ENCODE assay signal across 26 cellular contexts in the genomic region with DNA sequence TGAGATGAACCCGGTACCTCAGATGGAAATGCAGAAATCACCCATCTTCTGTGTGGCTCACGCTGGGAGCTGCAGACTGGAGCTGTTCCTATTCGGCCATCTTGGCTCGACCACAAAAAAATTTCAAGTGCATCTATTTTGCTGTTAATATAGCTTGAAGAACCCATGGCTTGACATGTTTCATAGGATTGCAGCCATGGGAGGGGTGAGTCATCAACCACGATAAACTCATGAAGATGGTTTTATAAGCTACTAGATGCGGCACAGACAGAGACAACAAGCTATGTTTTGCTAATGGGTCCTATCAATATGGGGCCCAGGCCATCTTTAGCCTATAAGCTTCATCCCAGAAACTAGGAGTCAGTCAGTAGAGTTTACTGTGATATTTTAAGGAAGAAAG.
DNase-seq lines count a peak whose midpoint lies in the region; ATAC-seq and TF ChIP-seq lines count a peak whose summit lies in the region.
"Had no signal": no experiment of that assay in that cellular context is flagged by ENCODE, and none has a peak within 500 bp of the region (broad histone marks: within the 10 kb centered on the region; RNA-seq: fewer than 3 reads in every experiment).

No MANE protein-coding gene starts in this region.

- TF ChIP-seq POLR2A in NB4 (IDR thresholded peaks at IDR 0.05; ENCODE audit: extremely low read depth, insufficient read length) = no peak

- no peaks in the 10 kb centered on the region for H3K36me3 Mint-ChIP-seq in activated CD4-positive, alpha-beta T cell treated with anti-CD3 and anti-CD28 coated beads for 36 hours (ENCODE audit: low read depth)
- H3K36me3 Mint-ChIP-seq: type B pancreatic cell had no signal

- no peaks in the 10 kb centered on the region for H3K9me3 Mint-ChIP-seq in activated CD4-positive, alpha-beta T cell treated with anti-CD3 and anti-CD28 coated beads for 36 hours (ENCODE audit: low read depth)
- H3K9me3 Mint-ChIP-seq: activated T-cell treated with anti-CD3 and anti-CD28 coated beads, Interleukin-2, amount 50 U/mL, for 4 hours; type B pancreatic cell had no signal

- H3K4me1 ChIP-seq in SK-N-SH (ENCODE audit: control insufficient read depth in 1 of 2, insufficient read depth in 2 of 2, low read depth in 1 of 2, low read length in 1 of 2) = peaks cover 0 to 21% of the 10 kb centered on the region in 2 experiments; a peak in 3 of 4 replicates
- H3K4me1 ChIP-seq: BE2C had no signal

- H3K4me2 ChIP-seq in SK-N-SH = no peak overlapping the region

- H3K4me3 Mint-ChIP-seq in activated CD4-positive, alpha-beta T cell treated with anti-CD3 and anti-CD28 coated beads for 36 hours = no peak overlapping the region
- H3K4me3 Mint-ChIP-seq: activated T-cell treated with anti-CD3 and anti-CD28 coated beads, Interleukin-2, amount 50 U/mL, for 4 hours; type B pancreatic cell; WTC11 had no signal

- no peaks in the 10 kb centered on the region for H3K9me2 ChIP-seq in SK-N-SH

- H3K4me3 ChIP-seq in NB4 (ENCODE audit: low read depth, low read length) (no peak overlapping the region), choroid plexus epithelial cell (ENCODE audit: low read depth, low read length) (no peak overlapping the region), SK-N-SH (ENCODE audit: low read depth in 2 of 2, low read length in 1 of 2) (no peak overlapping the region)
- H3K4me3 ChIP-seq: ascending aorta, lower lobe of right lung, SJSA1 had no signal

- TF ChIP-seq RAD21 in SK-N-SH (IDR thresholded peaks at IDR 0.05; ENCODE audit: low read length) = no peak

- POLR2A ChIA-PET in activated CD4-positive, alpha-beta T cell treated with anti-CD3 and anti-CD28 coated beads for 36 hours (lab: Charles Lee) = no interaction called here
- POLR2A ChIA-PET in SK-N-SH (lab: Yijun Ruan, JAX) = no interaction called here

- no peak for TF ChIP-seq CTCF in NB4 (IDR thresholded peaks at IDR 0.05; ENCODE audit: low read depth, low read length)
- no peak for TF ChIP-seq CTCF in choroid plexus epithelial cell (conservative IDR thresholded peaks at IDR 0.05; ENCODE audit: low read depth, low read length)
- no peak for TF ChIP-seq CTCF in SK-N-SH (IDR thresholded peaks at IDR 0.05)

- CTCF ChIA-PET in activated CD4-positive, alpha-beta T cell treated with anti-CD3 and anti-CD28 coated beads for 36 hours (lab: Charles Lee) = interaction anchor here (0.6 to 1.1 kb wide), 3 partner anchors 41 to 281 kb away, joined by 3 read pairs; no protein-coding TSS in a partner anchor
- CTCF ChIA-PET in SK-N-SH (lab: Yijun Ruan, JAX) = interaction anchor here (0.6 to 0.7 kb wide), 2 partner anchors 43 to 210 kb away, joined by 3 read pairs; no protein-coding TSS in a partner anchor

- H3K27ac ChIP-seq in SK-N-SH (ENCODE audit: low read depth in 2 of 2, low read length in 1 of 2) = no peak overlapping the region
- H3K27ac ChIP-seq: ascending aorta, lower lobe of right lung, SJSA1 had no signal

- no peak overlapping the region for H3K9ac ChIP-seq in SK-N-SH

- H3K79me2 ChIP-seq in SK-N-SH (ENCODE audit: insufficient read depth) = no peaks in the 10 kb centered on the region

- peak; percentile 46 for DNase-seq in activated CD4-positive, alpha-beta T cell treated with anti-CD3 and anti-CD28 coated beads for 36 hours
- no peak for DNase-seq in activated CD4-positive, alpha-beta T cell treated with anti-CD3 and anti-CD28 coated beads for 4 hours
- DNase-seq in NB4 (ENCODE audit: low read depth) (peak; percentile 11), choroid plexus epithelial cell (ENCODE audit: low read depth) (peak; percentile 68), kidney tubule cell (ENCODE audit: low spot score) (peak; percentile 18), SK-N-SH (no peak)
- DNase-seq: 8988T; activated CD8-positive, alpha-beta memory T cell treated with anti-CD3 and anti-CD28 coated beads for 24 hours; activated naive CD4-positive, alpha-beta T cell treated with Interleukin-2 at 50 U/mL for 16 hours; activated T-cell treated with anti-CD3 and anti-CD28 coated beads, Interleukin-2, amount 50 U/mL, for 4 hours; BE2C; COR-L47; foreskin melanocyte; hippocampal formation; lower lobe of right lung; NCI-H1048; NCI-H187 treated with DMSO at 0.1 percent for 48 hours; NCI-H2227 treated with DMSO at 0.1 percent for 48 hours; NCI-H748 treated with DMSO at 0.1 percent for 48 hours; small intestine had no signal

- H3K36me3 ChIP-seq in SK-N-SH (replicated peaks in 1 of 2; ENCODE audit: control insufficient read depth in 1 of 2, insufficient read depth in 2 of 2, low read length in 1 of 2) = no peaks in the 10 kb centered on the region
- H3K36me3 ChIP-seq: ascending aorta, BE2C, lower lobe of right lung, SJSA1 had no signal

- H2AFZ ChIP-seq in SK-N-SH (ENCODE audit: low read depth) = no peak overlapping the region

- no peaks in the 10 kb centered on the region for H3K27me3 Mint-ChIP-seq in activated CD4-positive, alpha-beta T cell treated with anti-CD3 and anti-CD28 coated beads for 36 hours
- H3K27me3 Mint-ChIP-seq: type B pancreatic cell had no signal

- H3F3A ChIP-seq in SK-N-SH (replicated peaks; ENCODE audit: insufficient read depth) = peaks cover 31% of the 10 kb centered on the region

- 80% methylated on average over 3 of the region's 6 CpGs for WGBS in SK-N-SH (ENCODE audit: low lambda C conversion rate)

- no peaks in the 10 kb centered on the region for H3K9me3 ChIP-seq in SK-N-SH
- H3K9me3 ChIP-seq: ascending aorta, BE2C, lower lobe of right lung, SJSA1 had no signal

- H3K27ac Mint-ChIP-seq in activated CD4-positive, alpha-beta T cell treated with anti-CD3 and anti-CD28 coated beads for 36 hours = no peak overlapping the region
- H3K27ac Mint-ChIP-seq: type B pancreatic cell, WTC11 had no signal

- TF ChIP-seq EP300 in SK-N-SH (IDR thresholded peaks at IDR 0.05; ENCODE audit: borderline replicate concordance in 1 of 2, low read depth in 1 of 2, low read length in 1 of 2) = no peak

- H4K20me1 ChIP-seq in SK-N-SH (ENCODE audit: insufficient read depth) = no peaks in the 10 kb centered on the region

- no peaks in the 10 kb centered on the region for H3K27me3 ChIP-seq in SK-N-SH (ENCODE audit: insufficient read depth)
- H3K27me3 ChIP-seq: ascending aorta, BE2C, SJSA1 had no signal

- intact Hi-C loops in activated CD4-positive, alpha-beta T cell treated with anti-CD3 and anti-CD28 coated beads for 36 hours (cut with DNase I, micrococcal nuclease) = loop anchor here in 1 of 2 experiments (1.0 kb wide), 1 partner anchor 90 kb away; no protein-coding TSS in a partner anchor

- no peak for ATAC-seq in activated CD4-positive, alpha-beta T cell treated with anti-CD3 and anti-CD28 coated beads for 36 hours
- ATAC-seq in HG02981 (IDR thresholded peaks at IDR 0.05; ENCODE audit: unreplicated experiment) = no peak
- ATAC-seq in GM19452 (IDR thresholded peaks at IDR 0.05; ENCODE audit: unreplicated experiment) = no peak
- ATAC-seq: activated T-cell treated with anti-CD3 and anti-CD28 coated beads, Interleukin-2, amount 50 U/mL, for 4 hours; lower lobe of right lung; WTC11 had no signal

- peaks cover 22% of the 10 kb centered on the region for H3K4me1 Mint-ChIP-seq in activated CD4-positive, alpha-beta T cell treated with anti-CD3 and anti-CD28 coated beads for 36 hours
- H3K4me1 Mint-ChIP-seq: WTC11 had no signal

TF ChIP-seq in SK-N-SH, 30 proteins besides CTCF, POLR2A, EP300 and RAD21:
- TF ChIP-seq, protein P1, sequence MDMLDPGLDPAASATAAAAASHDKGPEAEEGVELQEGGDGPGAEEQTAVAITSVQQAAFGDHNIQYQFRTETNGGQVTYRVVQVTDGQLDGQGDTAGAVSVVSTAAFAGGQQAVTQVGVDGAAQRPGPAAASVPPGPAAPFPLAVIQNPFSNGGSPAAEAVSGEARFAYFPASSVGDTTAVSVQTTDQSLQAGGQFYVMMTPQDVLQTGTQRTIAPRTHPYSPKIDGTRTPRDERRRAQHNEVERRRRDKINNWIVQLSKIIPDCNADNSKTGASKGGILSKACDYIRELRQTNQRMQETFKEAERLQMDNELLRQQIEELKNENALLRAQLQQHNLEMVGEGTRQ (IDR thresholded peaks at IDR 0.05; ENCODE audit: borderline replicate concordance, low read depth, low read length) = no peak
- no peak for TF ChIP-seq TEAD4 (IDR thresholded peaks at IDR 0.05; ENCODE audit: borderline replicate concordance, insufficient read depth)
- TF ChIP-seq NRF1 (IDR thresholded peaks at IDR 0.05; ENCODE audit: low read depth, low read length) = no peak
- no peak for TF ChIP-seq CHD2 (IDR thresholded peaks at IDR 0.05; ENCODE audit: low read length, partially characterized antibody)
TF ChIP-seq in SK-N-SH: peak in this region for 0.

Comparison
In these comparisons a context has a peak if more than half of its experiments do, and no peak if none do; other contexts are left out.
1. DNase-seq: peak in activated CD4-positive, alpha-beta T cell treated with anti-CD3 and anti-CD28 coated beads for 36 hours (single experiment), NB4 (single experiment), choroid plexus epithelial cell (single experiment) and kidney tubule cell (single experiment); none in activated CD4-positive, alpha-beta T cell treated with anti-CD3 and anti-CD28 coated beads for 4 hours (0 of 2) and SK-N-SH (single experiment).